In the genomic region with DNA sequence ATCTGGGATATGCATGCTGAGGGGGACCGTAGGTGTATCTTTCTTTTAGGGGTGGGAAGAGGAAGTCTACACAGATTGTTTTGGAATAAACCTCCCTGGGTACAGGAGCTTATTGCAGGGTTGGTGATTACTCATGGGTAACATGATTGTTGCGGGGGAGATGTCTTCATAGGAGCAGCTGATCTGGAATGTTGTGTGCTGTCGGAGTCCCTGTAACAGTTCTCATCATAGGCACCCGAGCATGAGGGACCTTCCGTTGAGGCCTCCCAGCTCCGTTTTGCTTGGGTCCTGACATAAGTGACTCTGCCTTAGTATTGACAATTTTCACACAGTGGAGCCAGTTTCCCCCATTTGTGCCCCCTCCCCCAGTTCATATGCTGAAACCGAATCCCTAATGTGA, we compare ENCODE assay signal across 1 cellular context.
TF ChIP-seq lines count a peak whose summit lies in the region.

No MANE protein-coding gene starts in this region.

TF ChIP-seq in K562, 482 proteins besides CTCF, POLR2A, EP300 and RAD21:
- TF ChIP-seq, protein P1, sequence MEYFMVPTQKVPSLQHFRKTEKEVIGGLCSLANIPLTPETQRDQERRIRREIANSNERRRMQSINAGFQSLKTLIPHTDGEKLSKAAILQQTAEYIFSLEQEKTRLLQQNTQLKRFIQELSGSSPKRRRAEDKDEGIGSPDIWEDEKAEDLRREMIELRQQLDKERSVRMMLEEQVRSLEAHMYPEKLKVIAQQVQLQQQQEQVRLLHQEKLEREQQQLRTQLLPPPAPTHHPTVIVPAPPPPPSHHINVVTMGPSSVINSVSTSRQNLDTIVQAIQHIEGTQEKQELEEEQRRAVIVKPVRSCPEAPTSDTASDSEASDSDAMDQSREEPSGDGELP (CRISPR knock-in tag; IDR thresholded peaks at IDR 0.05; ENCODE audit: borderline replicate concordance): 0 out of 2 replicates have a peak, but pooled peaks have one; percentile 40
- no peak for TF ChIP-seq RFX7 (CRISPR knock-in tag; IDR thresholded peaks at IDR 0.05)
TF ChIP-seq in K562: peak in this region for 1.
